ENCODE assay signal across 11 cellular contexts in genomic region chr9:86406366-86406765, GRCh38. TPM values are rescaled to one million over a fixed set of nuclear protein-coding genes. Genes with fewer than 3 reads are reported as not detected.
DNase-seq lines count a peak whose midpoint lies in the region; ATAC-seq and TF ChIP-seq lines count a peak whose summit lies in the region.
"Had no signal": no experiment of that assay in that cellular context is flagged by ENCODE, and none has a peak within 500 bp of the region (broad histone marks: within the 10 kb centered on the region; RNA-seq: fewer than 3 reads in every experiment).

No MANE protein-coding gene starts in this region.

- H3K4me2 ChIP-seq in fibroblast of lung (ENCODE audit: extremely low read depth, insufficient read depth, low read length): peak overlapping the region; percentile 77

- no peaks in the 10 kb centered on the region for H3K36me3 Mint-ChIP-seq in CD4-positive, alpha-beta memory T cell
- no peaks in the 10 kb centered on the region for H3K36me3 Mint-ChIP-seq in T-helper 17 cell (ENCODE audit: low read depth)
- H3K36me3 Mint-ChIP-seq: activated naive CD4-positive, alpha-beta T cell treated with anti-CD3 and anti-CD28 coated beads, Interleukin-2, amount 10 ng/mL, durations not matched to agents 7 days and 5 days had no signal

- no peaks in the 10 kb centered on the region for H4K20me1 ChIP-seq in fibroblast of lung (ENCODE audit: control insufficient read depth, extremely low read depth, insufficient read depth, low read length)

- no peaks in the 10 kb centered on the region for H3K27me3 ChIP-seq in fibroblast of lung (ENCODE audit: control insufficient read depth, insufficient read depth, low read length)
- peaks cover 5% of the 10 kb centered on the region for H3K27me3 ChIP-seq in CD4-positive, alpha-beta memory T cell (ENCODE audit: insufficient read depth, low read length)

- H2AFZ ChIP-seq in fibroblast of lung (ENCODE audit: low read length): no peak overlapping the region

- H3K4me3 Mint-ChIP-seq in CD4-positive, alpha-beta memory T cell: no peak overlapping the region
- no peak overlapping the region for H3K4me3 Mint-ChIP-seq in T-helper 17 cell
- H3K4me3 Mint-ChIP-seq: activated naive CD4-positive, alpha-beta T cell treated with anti-CD3 and anti-CD28 coated beads, Interleukin-2, amount 10 ng/mL, durations not matched to agents 7 days and 5 days had no signal

- peaks cover 17 to 23% of the 10 kb centered on the region in 2 donors for H3K27me3 Mint-ChIP-seq in CD4-positive, alpha-beta memory T cell
- H3K27me3 Mint-ChIP-seq in T-helper 17 cell: peaks cover 72% of the 10 kb centered on the region

- peaks cover 13% of the 10 kb centered on the region for H3K4me1 ChIP-seq in fibroblast of lung (ENCODE audit: control insufficient read depth, extremely low read depth, insufficient read depth, low read length)
- H3K4me1 ChIP-seq in CD4-positive, alpha-beta memory T cell (ENCODE audit: insufficient read depth, low read length): no peaks in the 10 kb centered on the region

- intact Hi-C loops in CD4-positive, alpha-beta memory T cell (cut with micrococcal nuclease): no loop called here

- peak overlapping the region; percentile 60 for H3K27ac ChIP-seq in fibroblast of lung (ENCODE audit: insufficient read depth, low read length)
- H3K27ac ChIP-seq in CD4-positive, alpha-beta memory T cell (ENCODE audit: low read depth, low read length): no peak overlapping the region
- H3K27ac ChIP-seq: thoracic aorta had no signal

- POLR2A ChIA-PET in CD4-positive, alpha-beta memory T cell (lab: Charles Lee; ENCODE audit: partially characterized antibody): no interaction called here

- CTCF ChIA-PET in CD4-positive, alpha-beta memory T cell (lab: Charles Lee; ENCODE audit: partially characterized antibody): interaction anchor here (2.6 kb wide), 1 partner anchor 8 kb away, joined by 20 read pairs; no protein-coding TSS in a partner anchor

- no peaks in the 10 kb centered on the region for H3K36me3 ChIP-seq in fibroblast of lung (ENCODE audit: control insufficient read depth, insufficient read depth, low read length)
- H3K36me3 ChIP-seq in CD4-positive, alpha-beta memory T cell (ENCODE audit: insufficient read depth, low read length): no peaks in the 10 kb centered on the region
- H3K36me3 ChIP-seq: thoracic aorta had no signal

- no peaks in the 10 kb centered on the region for H3K79me2 ChIP-seq in fibroblast of lung (ENCODE audit: control insufficient read depth, insufficient read depth, low read length)

- no peak for TF ChIP-seq CTCF in fibroblast of lung (conservative IDR thresholded peaks at IDR 0.05 in 1 of 2, IDR thresholded peaks at IDR 0.05 in 1 of 2; ENCODE audit: low read depth in 1 of 2, low read length in 2 of 2)

- H3K27ac Mint-ChIP-seq in CD4-positive, alpha-beta memory T cell: peak overlapping the region in 1 of 7 donors; percentile 28
- no peak overlapping the region for H3K27ac Mint-ChIP-seq in T-helper 17 cell
- H3K27ac Mint-ChIP-seq: activated naive CD4-positive, alpha-beta T cell treated with anti-CD3 and anti-CD28 coated beads, Interleukin-2, amount 10 ng/mL, durations not matched to agents 7 days and 5 days had no signal

- no peak overlapping the region for H3K9ac ChIP-seq in fibroblast of lung (ENCODE audit: insufficient read depth, low read length)

- no peaks in the 10 kb centered on the region for H3K9me3 Mint-ChIP-seq in CD4-positive, alpha-beta memory T cell
- H3K9me3 Mint-ChIP-seq: activated naive CD4-positive, alpha-beta T cell treated with anti-CD3 and anti-CD28 coated beads, Interleukin-2, amount 10 ng/mL, durations not matched to agents 7 days and 5 days had no signal

- no peaks in the 10 kb centered on the region for H3K4me1 Mint-ChIP-seq in CD4-positive, alpha-beta memory T cell
- H3K4me1 Mint-ChIP-seq in T-helper 17 cell: peaks cover 8% of the 10 kb centered on the region
- H3K4me1 Mint-ChIP-seq: activated naive CD4-positive, alpha-beta T cell treated with anti-CD3 and anti-CD28 coated beads, Interleukin-2, amount 10 ng/mL, durations not matched to agents 7 days and 5 days had no signal

- H3K4me3 ChIP-seq in fibroblast of lung (replicated peaks in 1 of 4; ENCODE audit: control extremely low read depth in 1 of 4, insufficient read depth in 1 of 4, low read depth in 3 of 4, low read length in 4 of 4): peak overlapping the region in 3 of 4 experiments; percentile 2 to 32 (median 17)
- no peak overlapping the region for H3K4me3 ChIP-seq in CD4-positive, alpha-beta memory T cell (ENCODE audit: low read length in 2 of 2)
- H3K4me3 ChIP-seq: thoracic aorta had no signal

- DNase-seq in EH (ENCODE audit: low read depth) (peak; percentile 71), RPMI7951 (ENCODE audit: low read depth) (peak; percentile 38), fibroblast of lung (ENCODE audit: low read depth in 2 of 2) (peak; percentile 71 to 85), putamen (ENCODE audit: low spot score) (peak; percentile 9), NCI-H1105 treated with DMSO at 0.1 percent for 48 hours (lab: John Stamatoyannopoulos, UW) (no peak), T-helper 17 cell (no peak)
- no peak for DNase-seq in CD4-positive, alpha-beta memory T cell
- no peak for DNase-seq in stimulated activated naive CD4-positive, alpha-beta T cell (lab: John Stamatoyannopoulos, UW)
- DNase-seq: activated naive CD4-positive, alpha-beta T cell treated with anti-CD3 and anti-CD28 coated beads, Interleukin-2, amount 10 ng/mL, durations not matched to agents 7 days and 5 days; NCI-H2081 treated with DMSO at 0.1 percent for 48 hours had no signal

- no peak for ATAC-seq in T-helper 17 cell

- H3K9me3 ChIP-seq in fibroblast of lung (ENCODE audit: control insufficient read depth, insufficient read depth, low read depth, low read length): no peaks in the 10 kb centered on the region
- H3K9me3 ChIP-seq in CD4-positive, alpha-beta memory T cell (ENCODE audit: control insufficient read depth in 1 of 2, low read length in 2 of 2): no peaks in the 10 kb centered on the region
- H3K9me3 ChIP-seq in T-helper 17 cell (ENCODE audit: control insufficient read depth, low read length, poor library complexity, severe bottlenecking): no peaks in the 10 kb centered on the region
- H3K9me3 ChIP-seq: thoracic aorta had no signal

RNA-seq across cellular contexts. Expression of gene TUT7, which starts 52.2 kb away (rescaled TPM):
- 21.3 and 21.6 TPM in 2 replicates for total RNA-seq in RPMI7951 (2014; rRNA removed; shearing (Covaris generic))
- total RNA-seq in fibroblast of lung: 36.3 and 39.0 TPM in 2 replicates
- 22.8 and 31.8 TPM in 2 replicates for polyA plus RNA-seq in fibroblast of lung
- polyA plus RNA-seq in fibroblast of lung (2012): 12.0 and 17.6 TPM in 2 replicates
- polyA minus RNA-seq in fibroblast of lung (ENCODE audit: low replicate concordance): 1.4 and 5.1 TPM in 2 replicates
- total RNA-seq in CD4-positive, alpha-beta memory T cell: 10 to 100 TPM; 60.2 to 64.1 TPM
- polyA plus RNA-seq in CD4-positive, alpha-beta memory T cell: 10 to 100 TPM in 1 of 2 donors, 1 to 10 TPM in 1; 9.5 to 30.4 TPM
- 10 to 100 TPM; 55.6 to 60.2 TPM for total RNA-seq in T-helper 17 cell

Comparison
In these comparisons a context has a peak if more than half of its experiments do, and no peak if none do; other contexts are left out.
1. DNase-seq: peak in EH (single experiment), RPMI7951 (single experiment), fibroblast of lung (2 of 2) and putamen (single experiment); none in CD4-positive, alpha-beta memory T cell (0 of 5), NCI-H1105 treated with DMSO at 0.1 percent for 48 hours (single experiment), T-helper 17 cell (0 of 3) and stimulated activated naive CD4-positive, alpha-beta T cell (0 of 6).
2. H3K4me3 ChIP-seq: peak in fibroblast of lung (3 of 4); none in CD4-positive, alpha-beta memory T cell (0 of 2).